Comparison of ENCODE assay signal across 1 cellular context in the genomic region with DNA sequence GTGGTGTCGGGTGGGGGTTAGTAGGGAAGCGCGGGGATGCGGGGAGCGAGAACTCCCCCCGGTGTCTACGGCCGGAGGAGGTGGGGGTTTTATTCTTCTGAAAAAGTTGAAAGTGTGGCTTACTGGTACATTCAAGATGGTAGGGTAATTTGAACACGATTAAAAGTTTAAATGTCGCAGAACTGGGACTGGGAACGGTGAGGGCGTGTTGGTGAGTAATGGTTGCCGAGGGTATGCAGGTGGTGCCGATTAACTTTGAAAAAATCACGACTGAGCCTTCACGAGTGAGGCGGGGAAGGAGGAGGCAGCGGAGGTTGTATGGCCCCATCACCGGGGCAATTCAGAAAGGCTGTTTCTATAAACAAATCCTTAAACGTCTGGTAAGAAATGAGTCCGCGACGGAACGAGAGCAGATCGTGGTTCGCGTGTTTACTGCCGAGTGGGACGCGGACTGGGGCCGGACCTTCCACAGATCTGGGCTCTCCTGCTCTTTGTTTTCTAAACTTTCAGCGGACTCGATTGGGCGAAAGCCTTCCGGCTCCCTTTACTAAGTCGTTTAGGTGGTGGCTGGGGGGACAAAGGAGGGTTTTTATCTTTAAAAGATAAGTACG.
TF ChIP-seq lines count a peak whose summit lies in the region.

No MANE protein-coding gene starts in this region.

TF ChIP-seq in H1, 55 proteins besides CTCF, POLR2A, EP300 and RAD21:
- TF ChIP-seq YY1 (IDR thresholded peaks at IDR 0.05; ENCODE audit: low read depth, low read length) (no peak), ASH2L (IDR thresholded peaks at IDR 0.05; ENCODE audit: low read length) (peak; percentile 1), RBBP5 (IDR thresholded peaks at IDR 0.05; ENCODE audit: borderline replicate concordance, low read depth, low read length) (peak; percentile 5; the same call in 1 of the 2 replicates), CBX8 (IDR thresholded peaks at IDR 0.05; ENCODE audit: borderline replicate concordance, low read depth, low read length) (no peak), KDM4A (IDR thresholded peaks at IDR 0.05; ENCODE audit: low read depth, low read length, severe bottlenecking) (no peak)
